12 cellular contexts compared by ENCODE assay signal in genomic region chr10:14547826-14548225, GRCh38.
DNase-seq lines count a peak whose midpoint lies in the region; ATAC-seq, FAIRE-seq and TF ChIP-seq lines count a peak whose summit lies in the region.
"Had no signal": no experiment of that assay in that cellular context is flagged by ENCODE, and none has a peak within 500 bp of the region (broad histone marks: within the 10 kb centered on the region; RNA-seq: fewer than 3 reads in every experiment).

No MANE protein-coding gene starts in this region.

- no peak overlapping the region for H2BK20ac ChIP-seq in H1 (ENCODE audit: low read length)

- no peak for TF ChIP-seq POLR2A in H1 (IDR thresholded peaks at IDR 0.05; ENCODE audit: control extremely low read depth in 1 of 2, low read depth in 2 of 2, low read length in 2 of 2)

- H3K23me2 ChIP-seq in H1 (ENCODE audit: low read depth, low read length) = no peaks in the 10 kb centered on the region

- H3K79me2 ChIP-seq in H1 (ENCODE audit: control insufficient read depth in 1 of 2, insufficient read depth in 2 of 2, low read length in 2 of 2) (no peaks in the 10 kb centered on the region; a peak in 1 of 4 replicates), osteoblast (ENCODE audit: insufficient read depth, low read length) (peaks cover 31% of the 10 kb centered on the region)

- no peak overlapping the region for H4K5ac ChIP-seq in H1 (ENCODE audit: insufficient read length, low read depth, low read length)

- ATAC-seq in GM18519 (IDR thresholded peaks at IDR 0.05; ENCODE audit: low FRiP score, unreplicated experiment) = no peak

- H2BK5ac ChIP-seq in H1 (ENCODE audit: low read depth, low read length) = 0 out of 2 replicates have a peak overlapping the region, but pooled peaks have one; percentile 18

- no peak overlapping the region for H4K8ac ChIP-seq in H1 (ENCODE audit: extremely low read depth, insufficient read depth, low read length)

- POLR2A ChIA-PET in H1 (lab: Charles Lee; ENCODE audit: partially characterized antibody) = interaction anchor here (0.9 kb wide), 1 partner anchor 10 kb away, joined by 4 read pairs; no protein-coding TSS in a partner anchor

- no peaks in the 10 kb centered on the region for H3K27me3 ChIP-seq in H1 (replicated peaks in 1 of 4; ENCODE audit: control insufficient read depth in 3 of 4, extremely low read depth in 1 of 4, insufficient read depth in 3 of 4, low read length in 3 of 4)
- H3K27me3 ChIP-seq in osteoblast (ENCODE audit: insufficient read depth, low read length) = no peaks in the 10 kb centered on the region
- H3K27me3 ChIP-seq: hepatocyte had no signal

- TF ChIP-seq EP300 in H1 (IDR thresholded peaks at IDR 0.05; ENCODE audit: borderline replicate concordance in 1 of 2, low read depth in 2 of 2, low read length in 2 of 2) = no peak

- H3K4me3 ChIP-seq in H1 (ENCODE audit: extremely low read depth in 1 of 4, insufficient read depth in 2 of 4, low read depth in 3 of 4, low read length in 4 of 4) = no peak overlapping the region
- H3K4me3 ChIP-seq in osteoblast (ENCODE audit: insufficient read depth, low read length) = no peak overlapping the region
- H3K4me3 ChIP-seq: hepatocyte had no signal

- H3K4me2 ChIP-seq in H1 (ENCODE audit: insufficient read depth in 1 of 2, low read depth in 2 of 2, low read length in 2 of 2) (peak overlapping the region in 1 of 2 experiments; percentile 22; a peak in 1 of 4 replicates), osteoblast (ENCODE audit: insufficient read depth, low read length) (no peak overlapping the region)
- H3K4me2 ChIP-seq: hepatocyte had no signal

- peak overlapping the region; percentile 43; the same call in 1 of the 2 replicates for H3K27ac ChIP-seq in H1 (ENCODE audit: low read depth, low read length)
- H3K27ac ChIP-seq in osteoblast (ENCODE audit: low read depth, low read length) = no peak overlapping the region
- H3K27ac ChIP-seq: WERI-Rb-1 had no signal

- no peak overlapping the region for H2AK5ac ChIP-seq in H1 (ENCODE audit: low read depth, low read length)

- no peak overlapping the region for H2BK12ac ChIP-seq in H1 (ENCODE audit: low read depth, low read length)

- CTCF ChIA-PET in H1 (lab: Charles Lee; ENCODE audit: partially characterized antibody) = interaction anchor here (0.6 to 15.8 kb wide), 20 partner anchors 10 to 408 kb away, joined by 3 to 156 read pairs (median 4); partner anchors contain the start of genes CDNF, HSPA14 and MSANTD7

- no peak overlapping the region for H2BK15ac ChIP-seq in H1 (ENCODE audit: low read length)

- H3K23ac ChIP-seq in H1 (ENCODE audit: insufficient read length) = no peak overlapping the region

- H3K9me3 ChIP-seq in H1 (ENCODE audit: insufficient read depth in 2 of 2, low read depth in 1 of 2, low read length in 1 of 2) (no peaks in the 10 kb centered on the region), osteoblast (ENCODE audit: low read depth, low read length) (no peaks in the 10 kb centered on the region)

- no peak overlapping the region; a peak in 1 of 7 replicates for H3K9ac ChIP-seq in H1 (replicated peaks in 1 of 4; ENCODE audit: extremely low read depth in 1 of 4, low read depth in 3 of 4, low read length in 3 of 4)

- H3K4ac ChIP-seq in H1 (replicated peaks; ENCODE audit: insufficient read length, low read depth, low read length) = no peak overlapping the region

- H2BK120ac ChIP-seq in H1 (replicated peaks; ENCODE audit: low read depth, low read length) = no peak overlapping the region

- H4K91ac ChIP-seq in H1 (replicated peaks; ENCODE audit: insufficient read length, low read length) = no peak overlapping the region

- peaks cover 0 to 2% of the 10 kb centered on the region in 2 experiments for H4K20me1 ChIP-seq in H1 (replicated peaks in 1 of 2; ENCODE audit: control insufficient read depth in 1 of 2, insufficient read depth in 2 of 2, low read length in 2 of 2)
- no peaks in the 10 kb centered on the region for H4K20me1 ChIP-seq in osteoblast (ENCODE audit: insufficient read depth, low read length)

- H3K79me1 ChIP-seq in H1 (ENCODE audit: low read depth, low read length) = 0 out of 2 replicates have a peak, but pooled peaks cover 2% of the 10 kb centered on the region

- H3K14ac ChIP-seq in H1 (ENCODE audit: insufficient read length) = no peak overlapping the region

- TF ChIP-seq RAD21 in H1 (IDR thresholded peaks at IDR 0.05 in 1 of 2, conservative IDR thresholded peaks at IDR 0.05 in 1 of 2; ENCODE audit: low read depth in 2 of 2, low read length in 2 of 2) = peak in 1 of 2 experiments; percentile 44; a peak in 1 of 4 replicates

- TF ChIP-seq CTCF in H1 (IDR thresholded peaks at IDR 0.05; ENCODE audit: control extremely low read depth in 1 of 3, insufficient read depth in 1 of 3, low read depth in 1 of 3, low read length in 3 of 3) = peak; percentile 16 to 42 (median 41)
- TF ChIP-seq CTCF in osteoblast (IDR thresholded peaks at IDR 0.05; ENCODE audit: extremely low read depth, low read depth, low read length) = peak; percentile 6

- H3K18ac ChIP-seq in H1 (ENCODE audit: extremely low read depth, low read length) = peak overlapping the region; percentile 5; the same call in 1 of the 2 replicates

- H2AFZ ChIP-seq in H1 (ENCODE audit: low read length) (no peak overlapping the region), osteoblast (ENCODE audit: low read length) (no peak overlapping the region)
- H2AFZ ChIP-seq: hepatocyte had no signal

- H3K36me3 ChIP-seq in H1 (ENCODE audit: control insufficient read depth in 2 of 4, insufficient read depth in 4 of 4, low read length in 3 of 4) (no peaks in the 10 kb centered on the region), osteoblast (ENCODE audit: insufficient read depth, low read length) (no peaks in the 10 kb centered on the region)
- H3K36me3 ChIP-seq: WERI-Rb-1 had no signal

- DNase-seq in SIG-M5 treated with dmso at 0.1 percent for 504 hours (lab: John Stamatoyannopoulos, UW; ENCODE audit: unreplicated experiment) (peak; percentile 10), SIG-M5 (lab: John Stamatoyannopoulos, UW) (no peak), Kasumi-1 (lab: John Stamatoyannopoulos, UW) (peak; percentile 35 to 43), H1 (ENCODE audit: low read depth in 1 of 2, low spot score in 2 of 2) (peak in 1 of 2 experiments; percentile 61), osteoblast (ENCODE audit: insufficient read length, low spot score, missing footprints) (no peak), NCI-H226 (no peak), SHP77 (lab: John Stamatoyannopoulos, UW) (no peak)
- DNase-seq: activated gamma-delta T cell treated with Interleukin-2 at 50 U/mL for 16 hours, NCI-H1105 treated with DMSO at 0.1 percent for 48 hours, WERI-Rb-1 had no signal

- H3K4me1 ChIP-seq in H1 (replicated peaks in 1 of 4; ENCODE audit: control insufficient read depth in 3 of 4, insufficient read depth in 4 of 4, low read length in 3 of 4) = peaks cover 0 to 7% (median 5%) of the 10 kb centered on the region in 4 experiments; a peak in 3 of 7 replicates
- peaks cover 28% of the 10 kb centered on the region for H3K4me1 ChIP-seq in osteoblast (ENCODE audit: insufficient read depth, low read length)

- H3K56ac ChIP-seq in H1 (replicated peaks; ENCODE audit: insufficient read length, low read depth, low read length) = no peak overlapping the region

- 67% methylated on average over 10 of the region's 10 CpGs; no CpG with 5 or more reads in 1 of the 2 experiments for WGBS in H1 (ENCODE audit: extremely low coverage in 1 of 2, insufficient coverage in 1 of 2, insufficient read length in 1 of 2, insufficient replicate concordance in 2 of 2, low coverage in 1 of 2, low lambda C conversion rate in 2 of 2, missing lambda C conversion rate in 1 of 2), 2 experiments

- no peak for FAIRE-seq in H1 (lab: Jason Lieb, UNC)

TF ChIP-seq in H1, 55 proteins besides CTCF, POLR2A, EP300 and RAD21:
- TF ChIP-seq MAX (IDR thresholded peaks at IDR 0.05) (no peak), SIX5 (IDR thresholded peaks at IDR 0.05; ENCODE audit: low read depth, low read length) (no peak), HDAC6 (IDR thresholded peaks at IDR 0.05; ENCODE audit: low read depth, low read length) (no peak), TBP (IDR thresholded peaks at IDR 0.05; ENCODE audit: low read depth, low read length) (no peak), HDAC2 (IDR thresholded peaks at IDR 0.05; ENCODE audit: borderline replicate concordance in 1 of 2, low read depth in 2 of 2, low read length in 2 of 2) (no peak), SUZ12 (IDR thresholded peaks at IDR 0.05; ENCODE audit: low read length) (no peak), TEAD4 (IDR thresholded peaks at IDR 0.05; ENCODE audit: low read depth, low read length) (no peak), POLR2AphosphoS5 (IDR thresholded peaks at IDR 0.05; ENCODE audit: low read depth, low read length) (no peak), RBBP5 (IDR thresholded peaks at IDR 0.05; ENCODE audit: borderline replicate concordance, low read depth, low read length) (no peak), CHD1 (IDR thresholded peaks at IDR 0.05; ENCODE audit: low read depth, low read length) (no peak), JUND (IDR thresholded peaks at IDR 0.05; ENCODE audit: low read length) (no peak), RFX5 (IDR thresholded peaks at IDR 0.05; ENCODE audit: borderline replicate concordance, low read depth, low read length) (no peak), GABPA (IDR thresholded peaks at IDR 0.05; ENCODE audit: borderline replicate concordance, insufficient read depth, low read length) (no peak), ATF2 (IDR thresholded peaks at IDR 0.05; ENCODE audit: low read length) (no peak), KDM1A (IDR thresholded peaks at IDR 0.05; ENCODE audit: borderline replicate concordance, low read length) (no peak)

Comparison
In these comparisons a context has a peak if more than half of its experiments do, and no peak if none do; other contexts are left out.
1. DNase-seq: peak in SIG-M5 treated with dmso at 0.1 percent for 504 hours (single experiment) and Kasumi-1 (2 of 2); none in SIG-M5 (single experiment), osteoblast (single experiment), NCI-H226 (single experiment) and SHP77 (0 of 2).